Comparison of ENCODE assay signal across 14 cellular contexts in the genomic region with DNA sequence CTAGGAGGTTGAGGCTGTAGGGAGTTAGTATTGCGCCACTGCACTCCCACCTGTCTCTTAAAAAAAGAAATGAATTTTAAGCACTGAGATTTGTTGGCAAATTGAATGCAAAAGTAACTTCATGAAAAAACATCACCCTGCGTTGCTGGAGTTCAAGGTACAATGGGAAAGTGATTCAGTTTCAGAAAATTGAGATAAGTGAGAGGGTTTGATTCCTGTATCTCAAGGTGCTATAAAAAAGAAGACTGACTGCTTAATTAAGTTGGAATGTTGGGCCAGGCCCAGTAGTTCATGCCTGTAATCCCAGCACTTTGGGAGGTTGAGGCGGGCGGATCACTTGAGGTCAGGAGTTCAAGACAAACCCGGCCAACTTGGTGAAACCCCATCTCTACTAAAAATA. TPM values are rescaled to one million over a fixed set of nuclear protein-coding genes. Genes with fewer than 3 reads are reported as not detected.
DNase-seq lines count a peak whose midpoint lies in the region; ATAC-seq, FAIRE-seq and TF ChIP-seq lines count a peak whose summit lies in the region.
"Had no signal": no experiment of that assay in that cellular context is flagged by ENCODE, and none has a peak within 500 bp of the region (broad histone marks: within the 10 kb centered on the region; RNA-seq: fewer than 3 reads in every experiment).

No MANE protein-coding gene starts in this region.

- H3K4me1 ChIP-seq in astrocyte (ENCODE audit: insufficient read depth, low read length), result peaks cover 6% of the 10 kb centered on the region
- H3K4me1 ChIP-seq: BE2C had no signal

- peak overlapping the region; percentile 63 to 79 for H3K27ac Mint-ChIP-seq in natural killer cell
- peak overlapping the region in 1 of 2 donors; percentile 48 for H3K27ac Mint-ChIP-seq in natural killer cell treated with Interleukin-12 subunit alpha and Interleukin-12 subunit beta and Interleukin-15 and Interleukin-18, amount 100 ng/mL, for 72 hours
- peak overlapping the region; percentile 26 for H3K27ac Mint-ChIP-seq in astrocyte (ENCODE audit: unreplicated experiment)
- peak overlapping the region; percentile 31 for H3K27ac Mint-ChIP-seq in type B pancreatic cell
- H3K27ac Mint-ChIP-seq: HFFc6 had no signal

- DNase-seq in natural killer cell, result no peak
- DNase-seq in natural killer cell treated with Interleukin-12 subunit alpha and Interleukin-12 subunit beta and Interleukin-15 and Interleukin-18, amount 100 ng/mL, for 72 hours (ENCODE audit: low spot score), result no peak
- no peak for DNase-seq in astrocyte (ENCODE audit: low read depth)
- DNase-seq in left colon, result no peak
- no peak for DNase-seq in type B pancreatic cell (ENCODE audit: extremely low spot score, unreplicated experiment)
- DNase-seq in C1 segment of cervical spinal cord (lab: John Stamatoyannopoulos, UW), result no peak
- DNase-seq in NCI-H1092 (lab: John Stamatoyannopoulos, UW), result no peak
- DNase-seq: BE2C, DMS53, GF-D8, HCEC 1CT, HFFc6 had no signal

- no peak overlapping the region for H3K4me3 ChIP-seq in astrocyte (ENCODE audit: insufficient read depth, low read depth, low read length)

- H3K9ac ChIP-seq in astrocyte (ENCODE audit: low read length), result no peak overlapping the region

- no peak overlapping the region for H3K4me3 Mint-ChIP-seq in natural killer cell
- H3K4me3 Mint-ChIP-seq in natural killer cell treated with Interleukin-12 subunit alpha and Interleukin-12 subunit beta and Interleukin-15 and Interleukin-18, amount 100 ng/mL, for 72 hours, result no peak overlapping the region
- H3K4me3 Mint-ChIP-seq in astrocyte (ENCODE audit: unreplicated experiment), result no peak overlapping the region
- H3K4me3 Mint-ChIP-seq in type B pancreatic cell, result no peak overlapping the region
- H3K4me3 Mint-ChIP-seq: HFFc6 had no signal

- H3K27me3 Mint-ChIP-seq in natural killer cell (ENCODE audit: low read depth in 2 of 2) (no peaks in the 10 kb centered on the region), astrocyte (ENCODE audit: low read depth, unreplicated experiment) (no peaks in the 10 kb centered on the region), type B pancreatic cell (no peaks in the 10 kb centered on the region)
- no peaks in the 10 kb centered on the region for H3K27me3 Mint-ChIP-seq in natural killer cell treated with Interleukin-12 subunit alpha and Interleukin-12 subunit beta and Interleukin-15 and Interleukin-18, amount 100 ng/mL, for 72 hours

- H3K27me3 ChIP-seq in astrocyte (ENCODE audit: insufficient read depth, low read length), result no peaks in the 10 kb centered on the region
- H3K27me3 ChIP-seq: BE2C had no signal

- FAIRE-seq in astrocyte (lab: Jason Lieb, UNC), result no peak
- FAIRE-seq: A204.1 had no signal

- H2AFZ ChIP-seq in astrocyte (ENCODE audit: low read depth, low read length), result no peak overlapping the region

- intact Hi-C loops in natural killer cell (cut with micrococcal nuclease), result no loop called here
- intact Hi-C loops in left colon (cut with DNase I, micrococcal nuclease), result no loop called here

- H3K9me3 Mint-ChIP-seq in natural killer cell (no peaks in the 10 kb centered on the region), astrocyte (ENCODE audit: unreplicated experiment) (no peaks in the 10 kb centered on the region), type B pancreatic cell (no peaks in the 10 kb centered on the region)
- H3K9me3 Mint-ChIP-seq in natural killer cell treated with Interleukin-12 subunit alpha and Interleukin-12 subunit beta and Interleukin-15 and Interleukin-18, amount 100 ng/mL, for 72 hours, result no peaks in the 10 kb centered on the region
- H3K9me3 Mint-ChIP-seq: HFFc6 had no signal

- no peak overlapping the region for H3K4me2 ChIP-seq in astrocyte (ENCODE audit: low read length)

- H3K4me1 Mint-ChIP-seq in natural killer cell (peaks cover 38 to 46% of the 10 kb centered on the region in 2 donors), astrocyte (ENCODE audit: low read depth, unreplicated experiment) (peaks cover 27% of the 10 kb centered on the region), type B pancreatic cell (ENCODE audit: unreplicated experiment) (peaks cover 25% of the 10 kb centered on the region)
- H3K4me1 Mint-ChIP-seq in natural killer cell treated with Interleukin-12 subunit alpha and Interleukin-12 subunit beta and Interleukin-15 and Interleukin-18, amount 100 ng/mL, for 72 hours (ENCODE audit: low read depth in 2 of 2), result peaks cover 31% of the 10 kb centered on the region in 2 donors

- H4K20me1 ChIP-seq in astrocyte (ENCODE audit: insufficient read depth, low read length), result peaks cover 58% of the 10 kb centered on the region

- no peak overlapping the region for H3K27ac ChIP-seq in astrocyte (ENCODE audit: low read depth, low read length)

- H3K36me3 ChIP-seq in astrocyte (ENCODE audit: insufficient read depth, low read length), result peaks cover 12% of the 10 kb centered on the region
- H3K36me3 ChIP-seq: BE2C had no signal

- ATAC-seq in natural killer cell (no peak), left colon (peak; percentile 83), HG02973 (IDR thresholded peaks at IDR 0.05; ENCODE audit: unreplicated experiment) (no peak)
- ATAC-seq in natural killer cell treated with Interleukin-12 subunit alpha and Interleukin-12 subunit beta and Interleukin-15 and Interleukin-18, amount 100 ng/mL, for 72 hours, result no peak

- H3K9me3 ChIP-seq in astrocyte (ENCODE audit: insufficient read depth, low read depth, low read length), result no peaks in the 10 kb centered on the region
- H3K9me3 ChIP-seq: BE2C had no signal

- H3K36me3 Mint-ChIP-seq in natural killer cell (no peaks in the 10 kb centered on the region), astrocyte (ENCODE audit: low read depth, unreplicated experiment) (peaks cover 11% of the 10 kb centered on the region), type B pancreatic cell (peaks cover 7% of the 10 kb centered on the region)
- H3K36me3 Mint-ChIP-seq in natural killer cell treated with Interleukin-12 subunit alpha and Interleukin-12 subunit beta and Interleukin-15 and Interleukin-18, amount 100 ng/mL, for 72 hours, result peaks cover 15% of the 10 kb centered on the region

- TF ChIP-seq CTCF in natural killer cell (IDR thresholded peaks at IDR 0.05) (no peak), astrocyte (IDR thresholded peaks at IDR 0.05; ENCODE audit: insufficient read depth, low read depth, low read length) (no peak), type B pancreatic cell (conservative IDR thresholded peaks at IDR 0.05) (no peak)

- H3K79me2 ChIP-seq in astrocyte (ENCODE audit: insufficient read depth, low read length), result peaks cover 89% of the 10 kb centered on the region

RNA-seq across cellular contexts. Expression of a gene that starts 39.1 kb away (rescaled TPM):
- total RNA-seq in natural killer cell, result 100 to 1,000 TPM; 431 to 493 (median 446) TPM
- total RNA-seq in natural killer cell treated with Interleukin-12 subunit alpha and Interleukin-12 subunit beta and Interleukin-15 and Interleukin-18, amount 100 ng/mL, for 72 hours, result 100 to 1,000 TPM; 222 to 382 TPM
- total RNA-seq in astrocyte, result 218 and 226 TPM in 2 replicates
- total RNA-seq in left colon, result 100 to 1,000 TPM; 197 to 223 TPM
- total RNA-seq in type B pancreatic cell (ENCODE audit: low replicate concordance), result 80.4 and 131 TPM in 2 replicates
